15 cellular contexts compared by ENCODE assay signal in genomic region chr1:10973552-10973951, GRCh38. TPM values are rescaled to one million over a fixed set of nuclear protein-coding genes. Genes with fewer than 3 reads are reported as not detected.
DNase-seq lines count a peak whose midpoint lies in the region; ATAC-seq and TF ChIP-seq lines count a peak whose summit lies in the region.
"Had no signal": no experiment of that assay in that cellular context is flagged by ENCODE, and none has a peak within 500 bp of the region (broad histone marks: within the 10 kb centered on the region; RNA-seq: fewer than 3 reads in every experiment).

No MANE protein-coding gene starts in this region.

- no peak for TF ChIP-seq CTCF in AG04450 (IDR thresholded peaks at IDR 0.05; ENCODE audit: low read depth, low read length)
- no peak for TF ChIP-seq CTCF in GM23338 (conservative IDR thresholded peaks at IDR 0.05; ENCODE audit: low read depth in 2 of 2)

- POLR2A ChIA-PET in AG04450 (lab: Yijun Ruan, JAX): interaction anchor here (0.5 kb wide), 1 partner anchor 135 kb away, joined by 3 read pairs; no protein-coding TSS in a partner anchor

- no peak overlapping the region for H2AFZ ChIP-seq in GM23338

- H3K36me3 ChIP-seq in GM23338 (ENCODE audit: insufficient read depth): no peaks in the 10 kb centered on the region
- H3K36me3 ChIP-seq: pancreas had no signal

- no peak overlapping the region for H3K4me3 Mint-ChIP-seq in GM23338
- no peak overlapping the region for H3K4me3 Mint-ChIP-seq in effector memory CD8-positive, alpha-beta T cell
- H3K4me3 Mint-ChIP-seq: activated CD4-positive, alpha-beta T cell treated with anti-CD3 and anti-CD28 coated beads, Interleukin-2, amount 10 ng/mL, durations not matched to agents 24 days and 14 days; T-helper 1 cell treated with Interleukin-12 subunit alpha and Interleukin-12 subunit beta and Interleukin-4 antibody, amounts not matched to agents 30 μg/mL and 1 μg/mL, for 36 hours had no signal

- no peaks in the 10 kb centered on the region for H3K79me2 ChIP-seq in GM23338 (replicated peaks; ENCODE audit: insufficient read depth)

- no peak overlapping the region for H3K27ac ChIP-seq in AG04450 (ENCODE audit: low read depth, low read length)
- H3K27ac ChIP-seq in GM23338 (ENCODE audit: low read depth): no peak overlapping the region
- H3K27ac ChIP-seq: C4-2B, pancreas had no signal

- peaks cover 5% of the 10 kb centered on the region; the same call in 1 of the 2 replicates for H3F3A ChIP-seq in GM23338 (replicated peaks; ENCODE audit: low read depth)

- peaks cover 17% of the 10 kb centered on the region for H3K4me1 Mint-ChIP-seq in GM23338
- H3K4me1 Mint-ChIP-seq in effector memory CD8-positive, alpha-beta T cell (ENCODE audit: low read depth in 2 of 2): peaks cover 0 to under 1% of the 10 kb centered on the region in 2 donors
- H3K4me1 Mint-ChIP-seq: activated CD4-positive, alpha-beta T cell treated with anti-CD3 and anti-CD28 coated beads, Interleukin-2, amount 10 ng/mL, durations not matched to agents 24 days and 14 days had no signal

- peaks cover under 1% of the 10 kb centered on the region for H3K27me3 Mint-ChIP-seq in GM23338 (ENCODE audit: insufficient read depth, low read depth, poor library complexity)
- H3K27me3 Mint-ChIP-seq in effector memory CD8-positive, alpha-beta T cell: peaks cover 14 to 36% of the 10 kb centered on the region in 2 donors

- DNase-seq in AG04450 (ENCODE audit: low read depth, low spot score) (peak; percentile 38), GM23338 (ENCODE audit: low spot score) (peak; percentile 67), amniotic stem cell (lab: John Stamatoyannopoulos, UW) (peak; percentile 7), hepatic stellate cell (ENCODE audit: low spot score) (peak; percentile 42), DMS53 (lab: John Stamatoyannopoulos, UW) (no peak), NCI-H2196 treated with DMSO at 0.1 percent for 48 hours (lab: John Stamatoyannopoulos, UW; ENCODE audit: unreplicated experiment) (no peak)
- no peak for DNase-seq in stimulated activated CD4-positive, alpha-beta T cell treated with anti-CD3 and anti-CD28 coated beads, Interleukin-4, amount 100 ng/mL, for 24 hours
- DNase-seq in effector memory CD8-positive, alpha-beta T cell: no peak
- DNase-seq: activated CD4-positive, alpha-beta T cell treated with anti-CD3 and anti-CD28 coated beads, Interleukin-2, amount 10 ng/mL, durations not matched to agents 24 days and 14 days; NCI-H2171; pancreas; stimulated activated CD4-positive, alpha-beta T cell treated with anti-CD3 and anti-CD28 coated beads, Interleukin-4, amount 100 ng/mL, for 1 hour; stimulated activated naive CD4-positive, alpha-beta T cell had no signal

- H3K4me3 ChIP-seq in AG04450 (ENCODE audit: low read depth, low read length): no peak overlapping the region
- no peak overlapping the region for H3K4me3 ChIP-seq in GM23338
- H3K4me3 ChIP-seq: pancreas had no signal

- H3K36me3 Mint-ChIP-seq in GM23338 (ENCODE audit: low read depth): peaks cover 3% of the 10 kb centered on the region; the same call in 1 of the 3 replicates
- H3K36me3 Mint-ChIP-seq in effector memory CD8-positive, alpha-beta T cell (ENCODE audit: insufficient read depth): no peaks in the 10 kb centered on the region

- H3K9me2 ChIP-seq in GM23338 (ENCODE audit: insufficient read depth): no peaks in the 10 kb centered on the region

- H3K9me3 Mint-ChIP-seq in GM23338: peaks cover 4% of the 10 kb centered on the region; the same call in 1 of the 3 replicates
- no peaks in the 10 kb centered on the region for H3K9me3 Mint-ChIP-seq in effector memory CD8-positive, alpha-beta T cell
- H3K9me3 Mint-ChIP-seq: activated CD4-positive, alpha-beta T cell treated with anti-CD3 and anti-CD28 coated beads, Interleukin-2, amount 10 ng/mL, durations not matched to agents 24 days and 14 days; T-helper 1 cell treated with Interleukin-12 subunit alpha and Interleukin-12 subunit beta and Interleukin-4 antibody, amounts not matched to agents 30 μg/mL and 1 μg/mL, for 36 hours had no signal

- no peak overlapping the region for H3K4me2 ChIP-seq in GM23338

- H3K27me3 ChIP-seq in AG04450 (ENCODE audit: control insufficient read depth, insufficient read depth, low read length): peaks cover 11% of the 10 kb centered on the region
- H3K27me3 ChIP-seq in GM23338 (ENCODE audit: insufficient read depth): no peaks in the 10 kb centered on the region
- H3K27me3 ChIP-seq: pancreas had no signal

- CTCF ChIA-PET in AG04450 (lab: Charles Lee): interaction anchor here (0.6 to 2.0 kb wide), 2 partner anchors 11 to 28 kb away, joined by 3 to 9 read pairs; no protein-coding TSS in a partner anchor

- peaks cover 11% of the 10 kb centered on the region for H3K4me1 ChIP-seq in GM23338 (ENCODE audit: insufficient read depth)

- no peaks in the 10 kb centered on the region; the same call in 1 of the 2 replicates for H3K9me3 ChIP-seq in AG04450 (ENCODE audit: control insufficient read depth, insufficient read depth, low read length)
- H3K9me3 ChIP-seq: pancreas had no signal

- H4K20me1 ChIP-seq in GM23338 (replicated peaks; ENCODE audit: insufficient read depth): no peaks in the 10 kb centered on the region

- no peak overlapping the region for H3K27ac Mint-ChIP-seq in GM23338
- no peak overlapping the region for H3K27ac Mint-ChIP-seq in effector memory CD8-positive, alpha-beta T cell
- H3K27ac Mint-ChIP-seq: activated CD4-positive, alpha-beta T cell treated with anti-CD3 and anti-CD28 coated beads, Interleukin-2, amount 10 ng/mL, durations not matched to agents 24 days and 14 days; T-helper 1 cell treated with Interleukin-12 subunit alpha and Interleukin-12 subunit beta and Interleukin-4 antibody, amounts not matched to agents 30 μg/mL and 1 μg/mL, for 36 hours had no signal

- ATAC-seq in GM23338: peak; percentile 78
- no peak for ATAC-seq in effector memory CD8-positive, alpha-beta T cell (replicated peaks)
- ATAC-seq: pancreas had no signal

TF ChIP-seq in GM23338, 12 proteins besides CTCF, POLR2A, EP300 and RAD21 (continues in another document):
- no peak for TF ChIP-seq JUNB (IDR thresholded peaks at IDR 0.05; ENCODE audit: unreplicated experiment)
- no peak for TF ChIP-seq ETS1 (IDR thresholded peaks at IDR 0.05)
- no peak for TF ChIP-seq ZNF114 (CRISPR knock-in tag; IDR thresholded peaks at IDR 0.05)

RNA-seq across cellular contexts. Expression of gene TARDBP, which starts 38.9 kb away (rescaled TPM):
- polyA plus RNA-seq in AG04450 (2011; rRNA removed) (148 and 218 TPM in 2 replicates), GM23338 (2016; fragmentation: Nextera tagmentation; extraction: Ambion mirVana) (171 and 204 TPM in 2 replicates)
- 121 and 130 TPM in 2 replicates for polyA minus RNA-seq in AG04450 (2011; rRNA and poly(A)+ RNA removed)
- total RNA-seq in GM23338 (2014; rRNA removed; shearing (Covaris generic)): 258 and 313 TPM in 2 replicates

Comparison
In these comparisons a context has a peak if more than half of its experiments do, and no peak if none do; other contexts are left out.
1. DNase-seq: peak in AG04450 (single experiment), GM23338 (single experiment), amniotic stem cell (single experiment) and hepatic stellate cell (single experiment); none in stimulated activated CD4-positive, alpha-beta T cell treated with anti-CD3 and anti-CD28 coated beads, Interleukin-4, amount 100 ng/mL, for 24 hours (single experiment), DMS53 (single experiment), NCI-H2196 treated with DMSO at 0.1 percent for 48 hours (single experiment) and effector memory CD8-positive, alpha-beta T cell (0 of 3).